In the genomic region with DNA sequence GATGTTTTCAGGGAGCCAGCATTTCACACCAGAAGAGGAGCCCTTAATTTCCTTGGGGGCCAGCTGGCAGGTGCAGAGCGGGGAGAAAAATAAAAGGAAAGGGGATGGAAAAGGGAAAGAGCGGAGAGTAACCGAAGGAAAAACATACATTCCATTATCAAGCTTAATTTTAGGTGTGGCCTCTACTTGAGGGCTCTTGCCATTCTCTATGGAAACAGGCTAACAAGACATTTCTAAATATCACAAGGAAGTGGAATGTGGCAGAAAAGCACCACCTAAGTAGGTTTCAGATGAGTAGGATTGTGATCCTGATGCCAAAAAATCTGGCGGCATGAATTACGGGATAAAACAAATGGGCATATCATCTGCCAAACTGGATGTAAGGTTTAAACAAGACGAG, we compare ENCODE assay signal across 8 cellular contexts. TPM values are rescaled to one million over a fixed set of nuclear protein-coding genes. Genes with fewer than 3 reads are reported as not detected.
DNase-seq lines count a peak whose midpoint lies in the region; FAIRE-seq and TF ChIP-seq lines count a peak whose summit lies in the region.

No MANE protein-coding gene starts in this region.

- H3K4me3 Mint-ChIP-seq in activated CD4-positive, alpha-beta T cell treated with anti-CD3 and anti-CD28 coated beads, Interleukin-2, amount 10 ng/mL, durations not matched to agents 7 days and 5 days: peak overlapping the region; percentile 68
- peak overlapping the region; percentile 73 for H3K4me3 Mint-ChIP-seq in activated CD4-positive, alpha-beta memory T cell treated with anti-CD3 and anti-CD28 coated beads for 36 hours

- dilution Hi-C loops in keratinocyte (cut with MboI; ENCODE audit: extremely low pct_ligation_motif_present, low sequenced_read_pairs): no loop called here

- peak overlapping the region; percentile 87 for H3K4me2 ChIP-seq in keratinocyte (ENCODE audit: control insufficient read depth, extremely low read depth, insufficient read depth, low read depth, low read length)

- intact Hi-C loops in activated CD4-positive, alpha-beta memory T cell treated with anti-CD3 and anti-CD28 coated beads for 36 hours (cut with micrococcal nuclease): loop anchor here (5.0 kb wide), 3 partner anchors 55 to 190 kb away; partner anchors contain the start of gene CMTM4

- H3K36me3 Mint-ChIP-seq in activated CD4-positive, alpha-beta T cell treated with anti-CD3 and anti-CD28 coated beads, Interleukin-2, amount 10 ng/mL, durations not matched to agents 7 days and 5 days (ENCODE audit: low read depth): peaks cover 19% of the 10 kb centered on the region
- H3K36me3 Mint-ChIP-seq in activated CD4-positive, alpha-beta memory T cell treated with anti-CD3 and anti-CD28 coated beads for 36 hours: peaks cover 14% of the 10 kb centered on the region

- peak overlapping the region in 2 of 3 experiments; percentile 31 to 94 for H3K4me3 ChIP-seq in keratinocyte (ENCODE audit: control insufficient read depth in 2 of 3, extremely low read depth in 1 of 3, insufficient read depth in 2 of 3, low read depth in 1 of 3, low read length in 3 of 3)

- peak overlapping the region; percentile 92 for H3K9ac ChIP-seq in keratinocyte (ENCODE audit: control insufficient read depth, extremely low read depth, insufficient read depth, low read length)

- POLR2A ChIA-PET in activated CD4-positive, alpha-beta T cell treated with anti-CD3 and anti-CD28 coated beads, Interleukin-2, amount 10 ng/mL, durations not matched to agents 7 days and 5 days (lab: Charles Lee): no interaction called here
- POLR2A ChIA-PET in activated CD4-positive, alpha-beta memory T cell treated with anti-CD3 and anti-CD28 coated beads for 36 hours (lab: Charles Lee): interaction anchor here (2.6 kb wide), 1 partner anchor 79 kb away, joined by 6 read pairs; the partner anchor contains the start of gene NAE1

- CTCF ChIA-PET in activated CD4-positive, alpha-beta T cell treated with anti-CD3 and anti-CD28 coated beads, Interleukin-2, amount 10 ng/mL, durations not matched to agents 7 days and 5 days (lab: Charles Lee): interaction anchor here (0.7 to 3.1 kb wide), 21 partner anchors 10 to 143 kb away, joined by 3 to 20 read pairs (median 4); partner anchors contain the start of gene NAE1
- CTCF ChIA-PET in activated CD4-positive, alpha-beta memory T cell treated with anti-CD3 and anti-CD28 coated beads for 36 hours (lab: Charles Lee): interaction anchor here (0.6 to 2.5 kb wide), 24 partner anchors 10 to 347 kb away, joined by 3 to 29 read pairs (median 4); partner anchors contain the start of genes NAE1 and PDP2

- peaks cover 32% of the 10 kb centered on the region for H3K27me3 Mint-ChIP-seq in activated CD4-positive, alpha-beta T cell treated with anti-CD3 and anti-CD28 coated beads, Interleukin-2, amount 10 ng/mL, durations not matched to agents 7 days and 5 days
- peaks cover 4% of the 10 kb centered on the region for H3K27me3 Mint-ChIP-seq in activated CD4-positive, alpha-beta memory T cell treated with anti-CD3 and anti-CD28 coated beads for 36 hours

- no peaks in the 10 kb centered on the region for H3K9me3 ChIP-seq in keratinocyte (ENCODE audit: control insufficient read depth, low read depth, low read length)

- H3K9me3 Mint-ChIP-seq in activated CD4-positive, alpha-beta T cell treated with anti-CD3 and anti-CD28 coated beads, Interleukin-2, amount 10 ng/mL, durations not matched to agents 7 days and 5 days: no peaks in the 10 kb centered on the region
- no peaks in the 10 kb centered on the region for H3K9me3 Mint-ChIP-seq in activated CD4-positive, alpha-beta memory T cell treated with anti-CD3 and anti-CD28 coated beads for 36 hours

- peak overlapping the region; percentile 78 for H2AFZ ChIP-seq in keratinocyte (ENCODE audit: control insufficient read depth, low read length)

- peak overlapping the region; percentile 90 for H3K27ac Mint-ChIP-seq in activated CD4-positive, alpha-beta T cell treated with anti-CD3 and anti-CD28 coated beads, Interleukin-2, amount 10 ng/mL, durations not matched to agents 7 days and 5 days
- peak overlapping the region; percentile 69 for H3K27ac Mint-ChIP-seq in activated CD4-positive, alpha-beta memory T cell treated with anti-CD3 and anti-CD28 coated beads for 36 hours

- no peak for FAIRE-seq in keratinocyte (lab: Jason Lieb, UNC)

- no peak for DNase-seq in activated CD4-positive, alpha-beta T cell treated with anti-CD3 and anti-CD28 coated beads, Interleukin-2, amount 10 ng/mL, durations not matched to agents 7 days and 5 days
- no peak for DNase-seq in activated CD4-positive, alpha-beta T cell treated with anti-CD3 and anti-CD28 coated beads, Interleukin-2, amount 50 U/mL, for 48 hours
- DNase-seq in activated CD4-positive, alpha-beta memory T cell treated with anti-CD3 and anti-CD28 coated beads for 36 hours: no peak
- DNase-seq in keratinocyte (ENCODE audit: low read depth, low spot score): no peak
- no peak for DNase-seq in substantia nigra (lab: John Stamatoyannopoulos, UW)
- DNase-seq in NCI-H1930 (lab: John Stamatoyannopoulos, UW): no peak
- no peak for DNase-seq in stimulated activated CD8-positive, alpha-beta memory T cell treated with anti-CD3 and anti-CD28 coated beads, Interleukin-4, amount 100 ng/mL, for 48 hours
- DNase-seq in anterior cingulate cortex (lab: John Stamatoyannopoulos, UW): no peak

- no peaks in the 10 kb centered on the region for H3K27me3 ChIP-seq in keratinocyte (ENCODE audit: control insufficient read depth, extremely low read depth, insufficient read depth, low read length)

- H3K36me3 ChIP-seq in keratinocyte (ENCODE audit: control insufficient read depth in 2 of 2, extremely low read depth in 1 of 2, insufficient read depth in 2 of 2, low read length in 2 of 2): peaks cover 6 to 20% of the 10 kb centered on the region in 2 experiments

- H3K27ac ChIP-seq in keratinocyte (ENCODE audit: control insufficient read depth, insufficient read depth, low read length): no peak overlapping the region
- peak overlapping the region; percentile 88 for H3K27ac ChIP-seq in substantia nigra (ENCODE audit: low read depth, low read length, poor library complexity, severe bottlenecking)

- H3K79me2 ChIP-seq in keratinocyte (ENCODE audit: control insufficient read depth, insufficient read depth, low read length): peaks cover 39% of the 10 kb centered on the region

- H3K4me1 Mint-ChIP-seq in activated CD4-positive, alpha-beta T cell treated with anti-CD3 and anti-CD28 coated beads, Interleukin-2, amount 10 ng/mL, durations not matched to agents 7 days and 5 days: peaks cover 42% of the 10 kb centered on the region
- peaks cover 30% of the 10 kb centered on the region for H3K4me1 Mint-ChIP-seq in activated CD4-positive, alpha-beta memory T cell treated with anti-CD3 and anti-CD28 coated beads for 36 hours (ENCODE audit: low read depth)

- peaks cover 26% of the 10 kb centered on the region for H3K4me1 ChIP-seq in keratinocyte (ENCODE audit: control insufficient read depth, extremely low read depth, insufficient read depth, low read length)

- H4K20me1 ChIP-seq in keratinocyte (ENCODE audit: control insufficient read depth, extremely low read depth, insufficient read depth, low read length): peaks cover 3% of the 10 kb centered on the region

- no peak for TF ChIP-seq CTCF in keratinocyte (optimal IDR thresholded peaks at IDR 0.05 in 1 of 3, IDR thresholded peaks at IDR 0.05 in 1 of 3, conservative IDR thresholded peaks at IDR 0.05 in 1 of 3; ENCODE audit: extremely low read depth in 1 of 3, insufficient read depth in 2 of 3, low read length in 3 of 3)

- H3K9me1 ChIP-seq in keratinocyte (ENCODE audit: control insufficient read depth, extremely low read depth, insufficient read depth, low read length): no peaks in the 10 kb centered on the region

RNA-seq across cellular contexts. Expression of gene DYNC1LI2, which starts 1.0 kb away (rescaled TPM):
- total RNA-seq in activated CD4-positive, alpha-beta T cell treated with anti-CD3 and anti-CD28 coated beads, Interleukin-2, amount 10 ng/mL, durations not matched to agents 7 days and 5 days: 10 to 100 TPM; 53.9 to 65.9 TPM
- total RNA-seq in activated CD4-positive, alpha-beta memory T cell treated with anti-CD3 and anti-CD28 coated beads for 36 hours: 10 to 100 TPM; 37.9 to 39.1 TPM
- polyA plus RNA-seq in keratinocyte: 53.0 to 66.0 TPM (median 55.5 TPM) in 3 replicates
- polyA plus RNA-seq in keratinocyte (2011; ENCODE audit: low read depth): 71.3 TPM
- 35.4 and 41.7 TPM in 2 replicates for polyA plus RNA-seq in keratinocyte (2011; cell fraction: cytosol; rRNA removed)
- 174 and 181 TPM in 2 replicates for polyA plus RNA-seq in keratinocyte (2011; cell fraction: nucleus; rRNA removed)
- 42.9 and 54.0 TPM in 2 replicates for polyA plus RNA-seq in keratinocyte (2012; ENCODE audit: low replicate concordance)
- 48.4 to 57.2 TPM (median 49.2 TPM) in 3 replicates for polyA minus RNA-seq in keratinocyte
- 29.9 TPM for polyA minus RNA-seq in keratinocyte (2011; cell fraction: cytosol; rRNA and poly(A)+ RNA removed)
- polyA minus RNA-seq in keratinocyte (2011; cell fraction: nucleus; rRNA and poly(A)+ RNA removed): 41.9 and 92.7 TPM in 2 replicates

RNA-seq across cellular contexts. Expression of gene TERB1, which starts 49.0 kb away (rescaled TPM):
- total RNA-seq in activated CD4-positive, alpha-beta T cell treated with anti-CD3 and anti-CD28 coated beads, Interleukin-2, amount 10 ng/mL, durations not matched to agents 7 days and 5 days: under 1 TPM; 0.15 to 0.27 TPM
- total RNA-seq in activated CD4-positive, alpha-beta memory T cell treated with anti-CD3 and anti-CD28 coated beads for 36 hours: not detected
- polyA plus RNA-seq in keratinocyte: 0.17 to 0.22 TPM in 2 of 3 replicates, not detected in the other
- not detected for polyA plus RNA-seq in keratinocyte (2011; ENCODE audit: low read depth)
- 0.09 TPM in 1 of 2 replicates, not detected in the other for polyA plus RNA-seq in keratinocyte (2011; cell fraction: cytosol; rRNA removed)
- 0.37 and 0.60 TPM in 2 replicates for polyA plus RNA-seq in keratinocyte (2011; cell fraction: nucleus; rRNA removed)
- polyA plus RNA-seq in keratinocyte (2012; ENCODE audit: low replicate concordance): 0.30 TPM in 1 of 2 replicates, not detected in the other
- 0.16 TPM in 1 of 3 replicates, not detected in the others for polyA minus RNA-seq in keratinocyte
- not detected for polyA minus RNA-seq in keratinocyte (2011; cell fraction: cytosol; rRNA and poly(A)+ RNA removed)
- polyA minus RNA-seq in keratinocyte (2011; cell fraction: nucleus; rRNA and poly(A)+ RNA removed): 1.1 TPM in 1 of 2 replicates, not detected in the other

RNA-seq across cellular contexts. Expression of gene CMTM4, which starts 55.8 kb away (rescaled TPM):
- under 1 TPM; 0.73 to 0.84 TPM for total RNA-seq in activated CD4-positive, alpha-beta T cell treated with anti-CD3 and anti-CD28 coated beads, Interleukin-2, amount 10 ng/mL, durations not matched to agents 7 days and 5 days
- total RNA-seq in activated CD4-positive, alpha-beta memory T cell treated with anti-CD3 and anti-CD28 coated beads for 36 hours: 1 to 10 TPM; 2.8 to 4.1 TPM
- 18.0 to 25.1 TPM (median 23.1 TPM) in 3 replicates for polyA plus RNA-seq in keratinocyte
- polyA plus RNA-seq in keratinocyte (2011; ENCODE audit: low read depth): 4.4 TPM
- polyA plus RNA-seq in keratinocyte (2011; cell fraction: cytosol; rRNA removed): 18.2 and 22.7 TPM in 2 replicates
- polyA plus RNA-seq in keratinocyte (2011; cell fraction: nucleus; rRNA removed): 43.4 and 45.6 TPM in 2 replicates
- polyA plus RNA-seq in keratinocyte (2012; ENCODE audit: low replicate concordance): 14.5 and 15.8 TPM in 2 replicates
- 30.8 to 60.5 TPM (median 46.1 TPM) in 3 replicates for polyA minus RNA-seq in keratinocyte
- 37.2 TPM for polyA minus RNA-seq in keratinocyte (2011; cell fraction: cytosol; rRNA and poly(A)+ RNA removed)
- 41.9 and 58.3 TPM in 2 replicates for polyA minus RNA-seq in keratinocyte (2011; cell fraction: nucleus; rRNA and poly(A)+ RNA removed)
